24 cellular contexts compared by ENCODE assay signal in the genomic region with DNA sequence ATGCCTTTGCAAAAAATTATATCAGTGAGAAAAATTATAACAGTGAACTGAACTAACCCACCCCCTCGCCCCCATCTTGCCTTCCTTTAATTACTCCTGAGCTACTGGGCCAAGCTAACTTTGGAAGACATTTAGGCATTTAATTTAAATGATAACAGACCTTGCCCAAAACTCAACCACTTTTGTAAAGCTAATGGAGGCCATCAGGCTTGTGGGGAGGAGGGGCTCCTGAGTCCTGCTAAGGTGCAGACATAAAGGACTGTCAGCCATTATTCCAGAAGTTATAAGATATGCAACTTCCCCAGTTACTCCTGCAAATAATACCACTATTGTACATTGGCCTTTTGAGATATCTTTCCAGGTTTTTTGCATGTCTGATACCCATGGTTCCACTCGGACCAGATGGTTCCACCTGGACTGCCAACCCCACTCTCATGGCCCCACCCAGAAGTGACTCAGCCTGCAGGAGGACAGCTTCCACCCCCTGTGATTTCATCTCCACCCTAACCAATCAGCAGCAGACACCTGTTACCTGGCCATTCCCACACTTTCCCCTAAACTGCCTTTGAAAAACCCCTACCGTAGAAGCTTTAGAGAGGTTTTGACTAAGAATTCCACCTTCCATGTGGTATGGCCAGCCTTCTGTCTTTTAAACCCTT.
"Had no signal": no experiment of that assay in that cellular context is flagged by ENCODE, and none has a peak within 500 bp of the region (broad histone marks: within the 10 kb centered on the region; RNA-seq: fewer than 3 reads in every experiment).

No MANE protein-coding gene starts in this region.

- H3K4me1 ChIP-seq: left lung, neural progenitor cell, prostate gland, right atrium auricular region, stomach, thyroid gland, vagina had no signal

- H3K4me1 Mint-ChIP-seq: naive B cell, neural progenitor cell had no signal

- H3K36me3 ChIP-seq: left lung, neural progenitor cell, prostate gland, right atrium auricular region, stomach, thyroid gland, vagina had no signal

- H3K27me3 Mint-ChIP-seq: effector memory CD8-positive, alpha-beta T cell; naive B cell; natural killer cell treated with Interleukin-12 subunit alpha and Interleukin-12 subunit beta and Interleukin-15 and Interleukin-18, amount 100 ng/mL, for 72 hours had no signal

- H3K27ac ChIP-seq: left lung, neural progenitor cell, prostate gland, right atrium auricular region, stomach, thyroid gland, vagina had no signal

- H3K27me3 ChIP-seq: left lung, neural progenitor cell, right atrium auricular region, stomach, thyroid gland, vagina had no signal

- H3K4me3 Mint-ChIP-seq: effector memory CD8-positive, alpha-beta T cell; mesothelial cell of epicardium; natural killer cell treated with Interleukin-12 subunit alpha and Interleukin-12 subunit beta and Interleukin-15 and Interleukin-18, amount 100 ng/mL, for 72 hours; neural progenitor cell had no signal

- ATAC-seq: effector memory CD8-positive, alpha-beta T cell; left cardiac atrium; left lung; mucosa of descending colon; natural killer cell treated with Interleukin-12 subunit alpha and Interleukin-12 subunit beta and Interleukin-15 and Interleukin-18, amount 100 ng/mL, for 72 hours; sciatic nerve had no signal

- H3K4me2 ChIP-seq: neural progenitor cell, smooth muscle cell had no signal

- DNase-seq: cortex of kidney; effector memory CD8-positive, alpha-beta T cell; hypothalamus; left cardiac atrium; left lung; mesenchymal stem cell; mucosa of descending colon; naive B cell; stimulated activated CD4-positive, alpha-beta T cell treated with anti-CD3 and anti-CD28 coated beads, Interleukin-12 subunit alpha, Interleukin-12 subunit beta, amount 100 ng/mL, for 4 hours; stimulated activated CD4-positive, alpha-beta T cell treated with anti-CD3 and anti-CD28 coated beads, Interleukin-1b, Interleukin-23, amount 100 ng/mL, for 48 hours; stimulated activated CD4-positive, alpha-beta T cell treated with anti-CD3 and anti-CD28 coated beads, Interleukin-4, amount 100 ng/mL, for 1 hour; stimulated activated CD8-positive, alpha-beta memory T cell treated with anti-CD3 and anti-CD28 coated beads, Interleukin-4, amount 100 ng/mL, for 48 hours; stimulated activated naive CD4-positive, alpha-beta T cell treated with Interleukin-2 at 50 U/mL for 16 hours; stomach; thyroid gland; trophoblast cell had no signal

- H3K4me3 ChIP-seq: left lung, mucosa of descending colon, neural progenitor cell, prostate gland, right atrium auricular region, smooth muscle cell, stomach, thyroid gland, vagina had no signal

- H2AFZ ChIP-seq: neural progenitor cell had no signal

- H3K27ac Mint-ChIP-seq: effector memory CD8-positive, alpha-beta T cell; mesothelial cell of epicardium; naive B cell; natural killer cell treated with Interleukin-12 subunit alpha and Interleukin-12 subunit beta and Interleukin-15 and Interleukin-18, amount 100 ng/mL, for 72 hours; neural progenitor cell had no signal

- H3K9ac ChIP-seq: neural progenitor cell had no signal

- H3K36me3 Mint-ChIP-seq: mesothelial cell of epicardium; naive B cell; natural killer cell treated with Interleukin-12 subunit alpha and Interleukin-12 subunit beta and Interleukin-15 and Interleukin-18, amount 100 ng/mL, for 72 hours; neural progenitor cell had no signal

- H3K9me3 Mint-ChIP-seq: neural progenitor cell had no signal

- H3K9me3 ChIP-seq: left lung, mucosa of descending colon, prostate gland, right atrium auricular region, stomach, thyroid gland, vagina had no signal
